10 cellular contexts compared by ENCODE assay signal in the genomic region with DNA sequence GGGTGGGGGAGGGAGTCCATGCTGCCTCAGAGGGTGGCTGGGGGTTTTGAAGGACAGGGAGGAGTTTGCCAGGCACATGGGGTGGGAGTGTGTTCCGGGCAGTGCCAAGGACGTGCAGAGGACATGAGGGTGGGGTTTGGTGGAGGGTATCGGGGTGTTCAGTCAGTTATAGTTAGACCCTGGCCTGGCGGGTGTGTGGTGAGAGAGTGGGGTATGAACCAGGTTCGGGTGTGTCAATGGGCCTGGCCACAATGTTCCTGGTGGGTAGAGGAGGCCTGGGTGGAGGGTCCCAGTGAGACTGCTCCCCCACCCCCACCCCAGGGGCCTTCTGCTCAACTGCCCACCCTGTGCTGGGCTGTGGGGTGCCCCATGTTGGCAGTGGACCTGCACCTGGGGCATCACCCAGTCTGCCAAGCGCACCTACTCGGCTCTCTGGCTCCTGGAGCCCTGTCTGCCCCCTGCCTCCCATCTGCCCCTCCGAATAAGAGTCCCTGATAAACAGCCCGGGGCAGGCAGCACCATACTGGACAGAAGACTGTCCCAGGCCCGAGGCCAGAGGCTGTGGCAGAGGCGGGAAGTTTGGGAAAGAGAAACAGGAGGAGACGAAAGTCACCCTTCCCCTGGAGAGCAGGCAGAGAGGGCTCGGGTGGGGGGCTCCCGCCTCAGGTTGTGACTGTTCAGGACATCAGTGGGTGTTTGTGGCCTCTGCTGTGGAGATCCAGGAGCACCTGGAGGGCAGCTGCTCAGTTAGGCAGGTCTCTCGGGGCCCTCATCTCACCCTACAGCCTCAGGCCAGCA. TPM values are rescaled to one million over a fixed set of nuclear protein-coding genes. Genes with fewer than 3 reads are reported as not detected.
DNase-seq lines count a peak whose midpoint lies in the region; ATAC-seq and TF ChIP-seq lines count a peak whose summit lies in the region.
"Had no signal": no experiment of that assay in that cellular context is flagged by ENCODE, and none has a peak within 500 bp of the region (broad histone marks: within the 10 kb centered on the region; RNA-seq: fewer than 3 reads in every experiment).

No MANE protein-coding gene starts in this region.

- peaks cover 43% of the 10 kb centered on the region for H4K20me1 ChIP-seq in hepatocyte (ENCODE audit: insufficient read depth, poor library complexity, severe bottlenecking)

- DNase-seq in activated CD8-positive, alpha-beta memory T cell treated with anti-CD3 and anti-CD28 coated beads for 24 hours = peak; percentile 67
- DNase-seq in hepatocyte (ENCODE audit: low spot score) (peak; percentile 10), occipital lobe (lab: John Stamatoyannopoulos, UW) (no peak), NK-92 (lab: John Stamatoyannopoulos, UW; ENCODE audit: unreplicated experiment) (no peak), foreskin melanocyte (no peak), LoVo (ENCODE audit: low spot score) (no peak)
- no peak for DNase-seq in stimulated activated effector memory CD8-positive, alpha-beta T cell treated with anti-CD3 and anti-CD28 coated beads, Interleukin-12 subunit alpha, Interleukin-12 subunit beta, amount 100 ng/mL, for 72 hours (ENCODE audit: low spot score in 2 of 2)

- H3K4me3 Mint-ChIP-seq in stimulated activated effector memory CD8-positive, alpha-beta T cell treated with anti-CD3 and anti-CD28 coated beads, Interleukin-12 subunit alpha, Interleukin-12 subunit beta, amount 100 ng/mL, for 72 hours = peak overlapping the region; percentile 90

- H3K9me3 ChIP-seq in hepatocyte (ENCODE audit: low read depth) = no peaks in the 10 kb centered on the region

- H3K27ac ChIP-seq in hepatocyte = peak overlapping the region; percentile 94

- no peak for TF ChIP-seq CTCF in hepatocyte (IDR thresholded peaks at IDR 0.05; ENCODE audit: poor library complexity)

- H3K79me2 ChIP-seq in hepatocyte = peaks cover 35% of the 10 kb centered on the region

- in situ Hi-C loops in GM18951 (cut with MboI; ENCODE audit: low sequenced_read_pairs, unreplicated experiment) = no loop called here

- no peaks in the 10 kb centered on the region for H3K27me3 ChIP-seq in hepatocyte

- peak; percentile 30 for TF ChIP-seq POLR2A in GM18951 (IDR thresholded peaks at IDR 0.05; ENCODE audit: extremely low read depth, insufficient read depth, insufficient read length)

- no peak for ATAC-seq in stimulated activated effector memory CD8-positive, alpha-beta T cell treated with anti-CD3 and anti-CD28 coated beads, Interleukin-12 subunit alpha, Interleukin-12 subunit beta, amount 100 ng/mL, for 72 hours

- no peak overlapping the region for H3K27ac Mint-ChIP-seq in stimulated activated effector memory CD8-positive, alpha-beta T cell treated with anti-CD3 and anti-CD28 coated beads, Interleukin-12 subunit alpha, Interleukin-12 subunit beta, amount 100 ng/mL, for 72 hours

- peaks cover 43% of the 10 kb centered on the region for H3K4me1 ChIP-seq in hepatocyte (ENCODE audit: insufficient read depth)

- no peaks in the 10 kb centered on the region for H3K36me3 ChIP-seq in hepatocyte (replicated peaks; ENCODE audit: insufficient read depth, low read depth)

- H2AFZ ChIP-seq in hepatocyte = no peak overlapping the region

- no peaks in the 10 kb centered on the region for H3K9me3 Mint-ChIP-seq in stimulated activated effector memory CD8-positive, alpha-beta T cell treated with anti-CD3 and anti-CD28 coated beads, Interleukin-12 subunit alpha, Interleukin-12 subunit beta, amount 100 ng/mL, for 72 hours

- peaks cover 86% of the 10 kb centered on the region for H3K36me3 Mint-ChIP-seq in stimulated activated effector memory CD8-positive, alpha-beta T cell treated with anti-CD3 and anti-CD28 coated beads, Interleukin-12 subunit alpha, Interleukin-12 subunit beta, amount 100 ng/mL, for 72 hours

- H3K4me3 ChIP-seq in hepatocyte = no peak overlapping the region

- 92% methylated on average over 13 of the region's 15 CpGs for WGBS in hepatocyte (ENCODE audit: low lambda C conversion rate, missing lambda C conversion rate)

- H3K9me2 ChIP-seq in hepatocyte (replicated peaks; ENCODE audit: insufficient read depth) = no peaks in the 10 kb centered on the region

- H3K4me1 Mint-ChIP-seq in stimulated activated effector memory CD8-positive, alpha-beta T cell treated with anti-CD3 and anti-CD28 coated beads, Interleukin-12 subunit alpha, Interleukin-12 subunit beta, amount 100 ng/mL, for 72 hours = peaks cover 40% of the 10 kb centered on the region

- peak overlapping the region; percentile 95 for H3K4me2 ChIP-seq in hepatocyte

RNA-seq across cellular contexts. Expression of a gene that starts 4.1 kb away (rescaled TPM):
- total RNA-seq in hepatocyte (71.8 and 81.1 TPM in 2 replicates), occipital lobe (13.1 TPM)
- 131 and 138 TPM in 2 replicates for polyA plus RNA-seq in hepatocyte

RNA-seq across cellular contexts. Expression of a gene that starts 46.3 kb away (rescaled TPM):
- total RNA-seq in hepatocyte = 61.9 and 79.7 TPM in 2 replicates
- 129 and 151 TPM in 2 replicates for polyA plus RNA-seq in hepatocyte
- total RNA-seq in occipital lobe = 17.5 TPM

RNA-seq across cellular contexts. Expression of a gene that starts 46.5 kb away (rescaled TPM):
- total RNA-seq in hepatocyte (22.4 and 30.8 TPM in 2 replicates), occipital lobe (11.7 TPM)
- polyA plus RNA-seq in hepatocyte = 62.6 and 69.6 TPM in 2 replicates

RNA-seq across cellular contexts. Expression of a gene that starts 47.9 kb away (rescaled TPM):
- total RNA-seq in hepatocyte (not detected in 2 replicates), occipital lobe (not detected)
- not detected in 2 replicates for polyA plus RNA-seq in hepatocyte
- total RNA-seq: urinary bladder had no signal
- polyA plus RNA-seq: neural cell had no signal

Comparison
In these comparisons a context has a peak if more than half of its experiments do, and no peak if none do; other contexts are left out.
1. DNase-seq: peak in activated CD8-positive, alpha-beta memory T cell treated with anti-CD3 and anti-CD28 coated beads for 24 hours (single experiment) and hepatocyte (single experiment); none in stimulated activated effector memory CD8-positive, alpha-beta T cell treated with anti-CD3 and anti-CD28 coated beads, Interleukin-12 subunit alpha, Interleukin-12 subunit beta, amount 100 ng/mL, for 72 hours (0 of 2), occipital lobe (single experiment), NK-92 (single experiment), foreskin melanocyte (single experiment) and LoVo (single experiment).